Comparison of ENCODE assay signal across 10 cellular contexts in genomic region chr1:94783342-94784264, GRCh38. TPM values are rescaled to one million over a fixed set of nuclear protein-coding genes. Genes with fewer than 3 reads are reported as not detected.
A peak's percentile ranks its signal among the peaks of the same experiment; 100 is the strongest.
DNase-seq lines count a peak whose midpoint lies in the region; ATAC-seq, FAIRE-seq and TF ChIP-seq lines count a peak whose summit lies in the region.
"Had no signal": no experiment of that assay in that cellular context is flagged by ENCODE, and none has a peak within 500 bp of the region (broad histone marks: within the 10 kb centered on the region; RNA-seq: fewer than 3 reads in every experiment).

No MANE protein-coding gene starts in this region.

- POLR2A ChIA-PET in HepG2 (lab: Yijun Ruan, JAX): no interaction called here
- POLR2A ChIA-PET in GM10248 (lab: Yijun Ruan, JAX): no interaction called here

- in situ Hi-C loops in HepG2 (cut with HindIII; ENCODE audit: extremely low pct_ligation_motif_present, low pct_unique_long_range_greater_than_20kb): no loop called here

- H3K9ac ChIP-seq in HepG2 (ENCODE audit: insufficient read depth, low read depth, low read length): no peak overlapping the region

- no peak for FAIRE-seq in HepG2 (lab: Jason Lieb, UNC)
- FAIRE-seq: A549 had no signal

- no TSS peak for BruUV-seq in HepG2 (replicated peaks; lab: Mats Ljungman, UMichigan)

- no peak for TF ChIP-seq CTCF in right lobe of liver (IDR thresholded peaks at IDR 0.05)
- no peak for TF ChIP-seq CTCF in HepG2 (CRISPR knock-in tag; IDR thresholded peaks at IDR 0.05)
- no peak for TF ChIP-seq CTCF in esophagus squamous epithelium (IDR thresholded peaks at IDR 0.05)
- TF ChIP-seq CTCF in GM10248 (IDR thresholded peaks at IDR 0.05; ENCODE audit: control extremely low read depth, extremely low read depth, low read depth, missing control alignments): no peak

- TF ChIP-seq EP300 in HepG2 (IDR thresholded peaks at IDR 0.05; ENCODE audit: low read depth in 2 of 2, low read length in 2 of 2) (no peak), HepG2 (CRISPR knock-in tag; IDR thresholded peaks at IDR 0.05; ENCODE audit: borderline replicate concordance) (no peak)

- peak in 3 of 4 donors; percentile 26 to 40 (median 29) for ATAC-seq in right lobe of liver
- no peak for ATAC-seq in HepG2
- ATAC-seq in GM21390 (IDR thresholded peaks at IDR 0.05; ENCODE audit: unreplicated experiment): no peak
- ATAC-seq in HG02759 (IDR thresholded peaks at IDR 0.05; ENCODE audit: unreplicated experiment): no peak
- ATAC-seq in HG02885 (IDR thresholded peaks at IDR 0.05; ENCODE audit: poor library complexity, unreplicated experiment): no peak
- ATAC-seq: A549 had no signal

- DNase-seq in right lobe of liver (no peak), HepG2 (ENCODE audit: low spot score) (no peak), esophagus squamous epithelium (lab: John Stamatoyannopoulos, UW) (no peak), GM10248 (ENCODE audit: extremely low spot score) (no peak)
- DNase-seq: NCI-H1694 had no signal

- H3K27me3 ChIP-seq in right lobe of liver (no peaks in the 10 kb centered on the region), HepG2 (ENCODE audit: control insufficient read depth in 1 of 2, insufficient read depth in 2 of 2, low read length in 2 of 2) (no peaks in the 10 kb centered on the region), esophagus squamous epithelium (no peaks in the 10 kb centered on the region), muscle layer of duodenum (ENCODE audit: low read depth, low read length) (no peaks in the 10 kb centered on the region)

- H3K4me1 ChIP-seq in right lobe of liver (no peaks in the 10 kb centered on the region), HepG2 (ENCODE audit: insufficient read depth, low read length) (peaks cover 5% of the 10 kb centered on the region), esophagus squamous epithelium (peaks cover 0 to 24% (median 9%) of the 10 kb centered on the region in 3 donors), muscle layer of duodenum (ENCODE audit: control insufficient read depth in 1 of 2, insufficient read depth in 2 of 2, low read length in 2 of 2) (peaks cover 6 to 9% of the 10 kb centered on the region in 2 donors)
- H3K4me1 ChIP-seq: A549 had no signal

- no peak for TF ChIP-seq RAD21 in HepG2 (CRISPR knock-in tag; IDR thresholded peaks at IDR 0.05)

- TF ChIP-seq POLR2A in right lobe of liver (IDR thresholded peaks at IDR 0.05) (no peak), HepG2 (IDR thresholded peaks at IDR 0.05; ENCODE audit: insufficient read depth in 1 of 2, low read depth in 2 of 2, low read length in 2 of 2) (no peak), esophagus squamous epithelium (IDR thresholded peaks at IDR 0.05) (no peak)

- H3K4me3 ChIP-seq in right lobe of liver (no peak overlapping the region), HepG2 (replicated peaks in 1 of 3; ENCODE audit: insufficient read depth in 1 of 3, low read depth in 2 of 3, low read length in 3 of 3) (no peak overlapping the region), esophagus squamous epithelium (peak overlapping the region in 1 of 4 donors; percentile 2), muscle layer of duodenum (ENCODE audit: low read depth in 1 of 2, low read length in 2 of 2) (peak overlapping the region in 1 of 2 donors; percentile 8)
- H3K4me3 ChIP-seq: A549 had no signal

- 83% methylated on average over 7 of the region's 16 CpGs for WGBS in right lobe of liver (ENCODE audit: insufficient coverage, low coverage, low lambda C conversion rate, missing lambda C conversion rate)
- 93% methylated on average over 16 of the region's 16 CpGs for WGBS in HepG2 (ENCODE audit: low lambda C conversion rate)
- 61 to 64% methylated on average over 14 to 16 of the region's 16 CpGs for WGBS in esophagus squamous epithelium, 2 donors

- intact Hi-C loops in right lobe of liver (cut with DNase I): no loop called here
- intact Hi-C loops in HepG2 (cut with micrococcal nuclease; ENCODE audit: unreplicated experiment): no loop called here
- intact Hi-C loops in esophagus squamous epithelium (cut with DNase I): no loop called here

- H3K36me3 ChIP-seq in right lobe of liver (no peaks in the 10 kb centered on the region), HepG2 (replicated peaks in 1 of 2; ENCODE audit: control insufficient read depth in 1 of 2, insufficient read depth in 2 of 2, low read length in 2 of 2) (no peaks in the 10 kb centered on the region), esophagus squamous epithelium (no peaks in the 10 kb centered on the region), muscle layer of duodenum (ENCODE audit: control insufficient read depth in 1 of 2, insufficient read depth in 2 of 2, low read length in 2 of 2) (no peaks in the 10 kb centered on the region)

- no peak overlapping the region for H3K4me2 ChIP-seq in HepG2 (ENCODE audit: low read depth, low read length)
- H3K4me2 ChIP-seq: A549 had no signal

- H3K27ac ChIP-seq in right lobe of liver: no peak overlapping the region
- H3K27ac ChIP-seq in HepG2 (ENCODE audit: extremely low read length, insufficient read depth, low read length): no peak overlapping the region
- H3K27ac ChIP-seq in esophagus squamous epithelium: peak overlapping the region; percentile 36 to 84 (median 62)
- H3K27ac ChIP-seq in muscle layer of duodenum (ENCODE audit: low read length): peak overlapping the region; percentile 76
- H3K27ac ChIP-seq: A549 had no signal

- no peaks in the 10 kb centered on the region for H3K79me2 ChIP-seq in HepG2 (ENCODE audit: insufficient read depth, low read length)

- no peak overlapping the region for H2AFZ ChIP-seq in HepG2 (ENCODE audit: low read length)

- CTCF ChIA-PET in HepG2 (lab: Yijun Ruan, JAX; ENCODE audit: low intra/inter-chr PET ratio, low total read pairs): no interaction called here
- CTCF ChIA-PET in GM10248 (lab: Yijun Ruan, JAX): interaction anchor here (1.4 kb wide), 1 partner anchor 22 kb away, joined by 3 read pairs; no protein-coding TSS in a partner anchor

- H4K20me1 ChIP-seq in HepG2 (ENCODE audit: insufficient read depth, low read length): no peaks in the 10 kb centered on the region

- H3K9me3 ChIP-seq in right lobe of liver (no peaks in the 10 kb centered on the region), HepG2 (ENCODE audit: low read length) (no peaks in the 10 kb centered on the region), esophagus squamous epithelium (no peaks in the 10 kb centered on the region), muscle layer of duodenum (ENCODE audit: control insufficient read depth in 1 of 2, low read length in 2 of 2) (no peaks in the 10 kb centered on the region)
- H3K9me3 ChIP-seq: A549 had no signal

TF ChIP-seq in HepG2, 621 proteins besides CTCF, POLR2A, EP300 and RAD21 (continues in another document):
- TF ChIP-seq BCLAF1 (IDR thresholded peaks at IDR 0.05): no peak
- no peak for TF ChIP-seq NFKB2 (CRISPR knock-in tag; IDR thresholded peaks at IDR 0.05; ENCODE audit: borderline replicate concordance)

RNA-seq across cellular contexts. Expression of gene SLC44A3, which starts 36.6 kb away (rescaled TPM):
- 1 to 10 TPM; 1.9 to 8.7 (median 7.4) TPM for total RNA-seq in right lobe of liver
- total RNA-seq in HepG2 (2016; rRNA removed; fragmentation: Illumina TruSeq; extraction: Trizol): 3.8 and 6.8 TPM in 2 replicates
- 2.6 and 3.7 TPM in 2 replicates for total RNA-seq in HepG2 (2016; cell fraction: cytosol; rRNA removed; fragmentation: Illumina TruSeq; extraction: Trizol; ENCODE audit: low read depth)
- total RNA-seq in HepG2 (2016; cell fraction: insoluble cytoplasmic fraction; rRNA removed; fragmentation: Illumina TruSeq; extraction: Trizol): 3.9 and 7.2 TPM in 2 replicates
- total RNA-seq in HepG2 (2016; cell fraction: membrane; rRNA removed; fragmentation: Illumina TruSeq; extraction: Trizol): 4.5 and 5.9 TPM in 2 replicates
- total RNA-seq in HepG2 (2016; cell fraction: nucleus; rRNA removed; fragmentation: Illumina TruSeq; extraction: Trizol): 6.0 and 9.9 TPM in 2 replicates
- polyA plus RNA-seq in HepG2 (2011; rRNA removed): 11.7 and 14.1 TPM in 2 replicates
- 8.5 and 11.2 TPM in 2 replicates for polyA plus RNA-seq in HepG2 (2011; cell fraction: cytosol; rRNA removed)
- polyA plus RNA-seq in HepG2 (2011; cell fraction: nucleus; rRNA removed): 8.0 and 8.6 TPM in 2 replicates
- polyA plus RNA-seq in HepG2 (2012): 6.3 and 7.4 TPM in 2 replicates
- 2.7 and 3.5 TPM in 2 replicates for polyA plus RNA-seq in HepG2 (2016; cell fraction: cytosol; fragmentation: Illumina TruSeq; extraction: Trizol; ENCODE audit: low read depth)
- 5.4 and 5.5 TPM in 2 replicates for polyA plus RNA-seq in HepG2 (2016; cell fraction: insoluble cytoplasmic fraction; fragmentation: Illumina TruSeq; extraction: Trizol; ENCODE audit: low read depth)
- 5.3 and 5.4 TPM in 2 replicates for polyA plus RNA-seq in HepG2 (2016; cell fraction: membrane; fragmentation: Illumina TruSeq; extraction: Trizol; ENCODE audit: low read depth)
- polyA plus RNA-seq in HepG2 (2016; cell fraction: nucleus; fragmentation: Illumina TruSeq; extraction: Trizol; ENCODE audit: insufficient read depth, low read depth): 12.5 and 12.7 TPM in 2 replicates
- polyA minus RNA-seq in HepG2 (2011; rRNA and poly(A)+ RNA removed; ENCODE audit: low replicate concordance): 0.47 and 12.2 TPM in 2 replicates
- 4.6 and 6.4 TPM in 2 replicates for polyA minus RNA-seq in HepG2 (2011; cell fraction: cytosol; rRNA and poly(A)+ RNA removed)
- 14.4 and 16.9 TPM in 2 replicates for polyA minus RNA-seq in HepG2 (2011; cell fraction: nucleus; rRNA and poly(A)+ RNA removed)
- total RNA-seq in esophagus squamous epithelium: 10 to 100 TPM in 2 of 4 donors, 1 to 10 TPM in 2; 5.4 to 11.7 (median 9.4) TPM

Comparison
In these comparisons a context has a peak if more than half of its experiments do, and no peak if none do; other contexts are left out.
1. ATAC-seq: peak in right lobe of liver (3 of 4); none in HepG2 (single experiment), GM21390 (single experiment), HG02759 (single experiment) and HG02885 (single experiment).
2. H3K27ac ChIP-seq: peak in esophagus squamous epithelium (4 of 4) and muscle layer of duodenum (single experiment); none in right lobe of liver (0 of 3) and HepG2 (single experiment).